Comparison of ENCODE assay signal across 8 cellular contexts in the genomic region with DNA sequence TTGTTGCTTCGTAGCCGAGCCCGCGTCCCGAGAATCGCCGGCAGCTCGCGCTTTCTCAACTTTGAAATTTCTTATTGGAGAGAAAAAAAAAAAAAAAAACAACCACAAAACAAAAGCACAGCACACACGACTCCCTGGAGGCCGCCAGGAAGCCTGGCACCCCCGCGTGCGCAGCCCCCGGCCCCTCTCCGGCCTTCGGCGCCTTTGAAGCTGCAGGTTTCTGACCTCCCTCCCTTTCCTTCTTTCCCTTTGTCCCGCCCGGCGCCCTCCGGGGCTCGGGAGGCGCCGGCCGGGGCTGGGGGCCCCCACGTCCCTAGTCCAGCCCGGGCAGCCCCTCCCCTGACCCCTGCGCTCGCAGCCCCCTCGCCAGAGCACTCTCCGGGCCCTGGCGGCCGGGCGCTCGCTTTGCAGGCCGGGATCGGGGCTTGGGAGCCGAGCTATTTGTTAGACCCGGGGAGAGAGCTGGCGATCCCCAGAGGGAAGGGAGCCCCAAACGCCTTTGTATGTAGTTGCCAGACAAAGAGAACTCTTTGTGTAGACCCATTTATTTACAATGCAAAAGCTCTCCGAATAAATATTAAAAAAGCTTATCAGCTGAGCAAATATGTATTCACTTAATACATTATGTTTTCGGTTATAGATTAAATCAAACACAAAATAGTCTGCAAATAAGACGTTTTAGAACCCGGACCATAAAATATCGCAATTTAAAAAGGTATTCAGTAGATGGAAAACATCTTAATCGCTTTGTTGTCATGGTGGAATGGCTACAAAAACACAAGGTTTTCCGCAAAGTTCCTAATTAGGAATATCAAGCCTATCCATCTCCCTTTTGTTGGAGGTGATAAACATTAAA. TPM values are rescaled to one million over a fixed set of nuclear protein-coding genes. Genes with fewer than 3 reads are reported as not detected.
A peak's percentile ranks its signal among the peaks of the same experiment; 100 is the strongest.
DNase-seq lines count a peak whose midpoint lies in the region; ATAC-seq and TF ChIP-seq lines count a peak whose summit lies in the region.

No MANE protein-coding gene starts in this region.

- peak; percentile 59 for DNase-seq in HEK293T (ENCODE audit: extremely low spot score)
- DNase-seq in SK-N-DZ (ENCODE audit: low spot score): peak; percentile 81
- peak; percentile 54 for DNase-seq in epidermal melanocyte (ENCODE audit: insufficient read length, low spot score)
- no peak for DNase-seq in naive thymus-derived CD4-positive, alpha-beta T cell

- peaks cover 4 to 52% (median 25%) of the 10 kb centered on the region in 7 donors for H3K4me1 Mint-ChIP-seq in naive thymus-derived CD4-positive, alpha-beta T cell

- POLR2A ChIA-PET in HEK293T (lab: Yijun Ruan, JAX): interaction anchor here (0.7 to 2.8 kb wide), 13 partner anchors 8 to 115 kb away, joined by 3 to 13 read pairs (median 5); a partner anchor contains a TSS
- POLR2A ChIA-PET in naive thymus-derived CD4-positive, alpha-beta T cell (lab: Charles Lee): interaction anchor here (0.6 to 1.6 kb wide), 7 partner anchors 11 to 113 kb away, joined by 3 to 5 read pairs (median 3); no protein-coding TSS in a partner anchor

- intact Hi-C loops in naive thymus-derived CD4-positive, alpha-beta T cell (cut with micrococcal nuclease): loop anchor here (5.0 to 10.0 kb wide), 4 partner anchors 103 to 1583 kb away; a partner anchor contains a TSS

- H3K4me3 Mint-ChIP-seq in naive thymus-derived CD4-positive, alpha-beta T cell: peak overlapping the region; percentile 32 to 95 (median 64)

- ATAC-seq in naive thymus-derived CD4-positive, alpha-beta T cell: no peak
- ATAC-seq in HG03521 (IDR thresholded peaks at IDR 0.05; ENCODE audit: unreplicated experiment) (no peak), HG02759 (IDR thresholded peaks at IDR 0.05; ENCODE audit: unreplicated experiment) (no peak), GM21825 (IDR thresholded peaks at IDR 0.05; ENCODE audit: unreplicated experiment) (no peak)

- H3K36me3 Mint-ChIP-seq in naive thymus-derived CD4-positive, alpha-beta T cell: peaks cover 0 to 4% (median 0%) of the 10 kb centered on the region in 5 donors

- peaks cover 36 to 67% (median 52%) of the 10 kb centered on the region in 5 donors for H3K27me3 Mint-ChIP-seq in naive thymus-derived CD4-positive, alpha-beta T cell

- peaks cover 0 to 17% (median 0%) of the 10 kb centered on the region in 11 donors for H3K9me3 Mint-ChIP-seq in naive thymus-derived CD4-positive, alpha-beta T cell

- H3K9me3 ChIP-seq in naive thymus-derived CD4-positive, alpha-beta T cell (ENCODE audit: control insufficient read depth in 2 of 3, low read length in 3 of 3): no peaks in the 10 kb centered on the region

- CTCF ChIA-PET in HEK293T (lab: Yijun Ruan, JAX): interaction anchor here (0.7 to 2.8 kb wide), 5 partner anchors 32 to 113 kb away, joined by 3 to 22 read pairs (median 4); no protein-coding TSS in a partner anchor
- CTCF ChIA-PET in naive thymus-derived CD4-positive, alpha-beta T cell (lab: Charles Lee): interaction anchor here (0.7 to 1.0 kb wide), 2 partner anchors 15 to 92 kb away, joined by 3 read pairs; no protein-coding TSS in a partner anchor

- H3K27ac ChIP-seq in C4-2B: peak overlapping the region; percentile 95
- H3K27ac ChIP-seq in naive thymus-derived CD4-positive, alpha-beta T cell (ENCODE audit: low read depth, low read length): no peak overlapping the region

- H3K4me3 ChIP-seq in naive thymus-derived CD4-positive, alpha-beta T cell (ENCODE audit: low read length): no peak overlapping the region

- peaks cover 28 to 68% of the 10 kb centered on the region in 2 donors for H3K27me3 ChIP-seq in naive thymus-derived CD4-positive, alpha-beta T cell (ENCODE audit: control insufficient read depth in 2 of 2, insufficient read depth in 2 of 2, low read length in 2 of 2)

- peaks cover 49 to 51% of the 10 kb centered on the region in 2 donors for H3K4me1 ChIP-seq in naive thymus-derived CD4-positive, alpha-beta T cell (ENCODE audit: control insufficient read depth in 2 of 2, insufficient read depth in 2 of 2, low read length in 2 of 2)

- H3K36me3 ChIP-seq in naive thymus-derived CD4-positive, alpha-beta T cell (ENCODE audit: control insufficient read depth in 2 of 3, insufficient read depth in 3 of 3, low read length in 3 of 3): no peaks in the 10 kb centered on the region

- peak overlapping the region in 4 of 9 donors; percentile 48 to 77 (median 68) for H3K27ac Mint-ChIP-seq in naive thymus-derived CD4-positive, alpha-beta T cell

- no peak; the same call in 1 of the 2 replicates for TF ChIP-seq CTCF in C4-2B (conservative IDR thresholded peaks at IDR 0.05)

TF ChIP-seq in HEK293T, 16 proteins besides CTCF, POLR2A, EP300 and RAD21:
- no peak for TF ChIP-seq LEF1 (IDR thresholded peaks at IDR 0.05; ENCODE audit: borderline replicate concordance)
- TF ChIP-seq SUZ12 (IDR thresholded peaks at IDR 0.05): no peak
- no peak for TF ChIP-seq HDGF (IDR thresholded peaks at IDR 0.05; ENCODE audit: borderline replicate concordance)
- TF ChIP-seq FOXA1 (IDR thresholded peaks at IDR 0.05): no peak
- no peak for TF ChIP-seq NFRKB (IDR thresholded peaks at IDR 0.05)
- TF ChIP-seq FOXK2 (IDR thresholded peaks at IDR 0.05): no peak
- no peak for TF ChIP-seq L3MBTL2 (conservative IDR thresholded peaks at IDR 0.05)
- TF ChIP-seq ELF4 (IDR thresholded peaks at IDR 0.05): no peak
- no peak for TF ChIP-seq ZNF384 (IDR thresholded peaks at IDR 0.05)
- TF ChIP-seq SP1 (IDR thresholded peaks at IDR 0.05): no peak
- TF ChIP-seq TARDBP (IDR thresholded peaks at IDR 0.05): no peak
- no peak for TF ChIP-seq CTBP1 (IDR thresholded peaks at IDR 0.05; ENCODE audit: borderline replicate concordance)
- TF ChIP-seq, protein P1, sequence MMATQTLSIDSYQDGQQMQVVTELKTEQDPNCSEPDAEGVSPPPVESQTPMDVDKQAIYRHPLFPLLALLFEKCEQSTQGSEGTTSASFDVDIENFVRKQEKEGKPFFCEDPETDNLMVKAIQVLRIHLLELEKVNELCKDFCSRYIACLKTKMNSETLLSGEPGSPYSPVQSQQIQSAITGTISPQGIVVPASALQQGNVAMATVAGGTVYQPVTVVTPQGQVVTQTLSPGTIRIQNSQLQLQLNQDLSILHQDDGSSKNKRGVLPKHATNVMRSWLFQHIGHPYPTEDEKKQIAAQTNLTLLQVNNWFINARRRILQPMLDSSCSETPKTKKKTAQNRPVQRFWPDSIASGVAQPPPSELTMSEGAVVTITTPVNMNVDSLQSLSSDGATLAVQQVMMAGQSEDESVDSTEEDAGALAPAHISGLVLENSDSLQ (IDR thresholded peaks at IDR 0.05): no peak
- no peak for TF ChIP-seq ARNT (IDR thresholded peaks at IDR 0.05)
- no peak for TF ChIP-seq BHLHE40 (IDR thresholded peaks at IDR 0.05; ENCODE audit: borderline replicate concordance)

RNA-seq across cellular contexts. Expression of a gene that starts 2.3 kb away (rescaled TPM):
- polyA plus RNA-seq in SK-N-DZ (2014; cell fraction: cytosol; rRNA removed): 6.6 and 15.1 TPM in 2 replicates
- polyA plus RNA-seq in SK-N-DZ (2014; cell fraction: nucleus; rRNA removed): 33.7 and 55.3 TPM in 2 replicates
- total RNA-seq in naive thymus-derived CD4-positive, alpha-beta T cell: 1 to 10 TPM in 1 of 5 experiments, under 1 TPM in 3, not detected in 1; 0.05 to 3.8 (median 0.68) TPM
- not detected for polyA plus RNA-seq in naive thymus-derived CD4-positive, alpha-beta T cell

Comparison
In these comparisons a context has a peak if more than half of its experiments do, and no peak if none do; other contexts are left out.
1. DNase-seq: peak in HEK293T (single experiment), SK-N-DZ (single experiment) and epidermal melanocyte (single experiment); none in naive thymus-derived CD4-positive, alpha-beta T cell (0 of 9).